ENCODE assay signal across 1 cellular context in the genomic region with DNA sequence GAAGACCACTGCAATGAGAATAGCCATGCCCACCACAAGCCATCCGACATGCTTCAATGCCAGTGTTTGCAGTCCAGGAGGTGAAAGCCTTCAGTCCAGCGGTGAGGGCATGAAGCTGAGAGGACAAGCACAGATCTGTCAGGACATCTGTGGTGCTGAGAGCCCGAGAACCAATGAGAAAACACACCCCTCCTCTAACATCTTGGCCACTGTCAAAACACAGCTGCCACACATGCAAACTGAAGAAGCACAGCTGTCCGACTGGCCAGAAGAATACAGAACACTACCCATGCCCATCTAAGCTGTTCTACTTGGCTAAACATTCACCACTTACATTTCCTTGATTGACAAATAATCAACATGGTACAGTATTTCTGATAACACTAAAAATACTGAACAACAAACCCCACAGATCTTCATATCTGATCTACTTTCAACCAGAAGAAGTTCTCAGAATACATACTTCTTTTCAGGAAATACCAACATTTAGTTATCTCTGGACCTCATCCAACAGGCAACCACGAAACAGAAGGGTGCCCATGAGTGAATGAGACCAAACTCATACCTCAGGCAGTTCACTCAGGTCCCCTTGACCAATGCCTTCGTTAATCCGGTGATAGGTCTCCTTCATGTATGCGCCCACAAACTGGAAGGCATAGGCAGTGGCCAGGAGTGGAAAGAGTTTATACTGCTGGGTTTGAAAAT.
TF ChIP-seq lines count a peak whose summit lies in the region.

No MANE protein-coding gene starts in this region.

TF ChIP-seq in IMR-90, 13 proteins besides CTCF, POLR2A, EP300 and RAD21:
- no peak for TF ChIP-seq MXI1 (IDR thresholded peaks at IDR 0.05; ENCODE audit: borderline replicate concordance, low read depth, low read length)
- no peak for TF ChIP-seq RCOR1 (IDR thresholded peaks at IDR 0.05; ENCODE audit: insufficient replicate concordance, low read length)
- no peak for TF ChIP-seq SMC3 (IDR thresholded peaks at IDR 0.05; ENCODE audit: low read depth, low read length)
- TF ChIP-seq MAFK (IDR thresholded peaks at IDR 0.05; ENCODE audit: low read depth, low read length): no peak
- TF ChIP-seq RFX5 (IDR thresholded peaks at IDR 0.05; ENCODE audit: low read depth, low read length): no peak
- TF ChIP-seq NFE2L2 (IDR thresholded peaks at IDR 0.05; ENCODE audit: low read depth, low read length): no peak
- no peak for TF ChIP-seq BHLHE40 (IDR thresholded peaks at IDR 0.05; ENCODE audit: low read depth, low read length)
- no peak for TF ChIP-seq MAZ (IDR thresholded peaks at IDR 0.05; ENCODE audit: borderline replicate concordance, low read depth, low read length)
- TF ChIP-seq CHD1 (IDR thresholded peaks at IDR 0.05; ENCODE audit: low read depth, low read length): no peak
- no peak for TF ChIP-seq FOS (IDR thresholded peaks at IDR 0.05; ENCODE audit: low read depth, low read length)
- TF ChIP-seq CEBPB (IDR thresholded peaks at IDR 0.05; ENCODE audit: low read depth, low read length): no peak
- TF ChIP-seq, protein P1, sequence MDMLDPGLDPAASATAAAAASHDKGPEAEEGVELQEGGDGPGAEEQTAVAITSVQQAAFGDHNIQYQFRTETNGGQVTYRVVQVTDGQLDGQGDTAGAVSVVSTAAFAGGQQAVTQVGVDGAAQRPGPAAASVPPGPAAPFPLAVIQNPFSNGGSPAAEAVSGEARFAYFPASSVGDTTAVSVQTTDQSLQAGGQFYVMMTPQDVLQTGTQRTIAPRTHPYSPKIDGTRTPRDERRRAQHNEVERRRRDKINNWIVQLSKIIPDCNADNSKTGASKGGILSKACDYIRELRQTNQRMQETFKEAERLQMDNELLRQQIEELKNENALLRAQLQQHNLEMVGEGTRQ (IDR thresholded peaks at IDR 0.05; ENCODE audit: low read depth, low read length): no peak
- TF ChIP-seq, protein P2, sequence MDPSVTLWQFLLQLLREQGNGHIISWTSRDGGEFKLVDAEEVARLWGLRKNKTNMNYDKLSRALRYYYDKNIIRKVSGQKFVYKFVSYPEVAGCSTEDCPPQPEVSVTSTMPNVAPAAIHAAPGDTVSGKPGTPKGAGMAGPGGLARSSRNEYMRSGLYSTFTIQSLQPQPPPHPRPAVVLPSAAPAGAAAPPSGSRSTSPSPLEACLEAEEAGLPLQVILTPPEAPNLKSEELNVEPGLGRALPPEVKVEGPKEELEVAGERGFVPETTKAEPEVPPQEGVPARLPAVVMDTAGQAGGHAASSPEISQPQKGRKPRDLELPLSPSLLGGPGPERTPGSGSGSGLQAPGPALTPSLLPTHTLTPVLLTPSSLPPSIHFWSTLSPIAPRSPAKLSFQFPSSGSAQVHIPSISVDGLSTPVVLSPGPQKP (IDR thresholded peaks at IDR 0.05; ENCODE audit: borderline replicate concordance, low read depth, low read length): no peak
TF ChIP-seq in IMR-90: peak in this region for 0.
